In the genomic region with DNA sequence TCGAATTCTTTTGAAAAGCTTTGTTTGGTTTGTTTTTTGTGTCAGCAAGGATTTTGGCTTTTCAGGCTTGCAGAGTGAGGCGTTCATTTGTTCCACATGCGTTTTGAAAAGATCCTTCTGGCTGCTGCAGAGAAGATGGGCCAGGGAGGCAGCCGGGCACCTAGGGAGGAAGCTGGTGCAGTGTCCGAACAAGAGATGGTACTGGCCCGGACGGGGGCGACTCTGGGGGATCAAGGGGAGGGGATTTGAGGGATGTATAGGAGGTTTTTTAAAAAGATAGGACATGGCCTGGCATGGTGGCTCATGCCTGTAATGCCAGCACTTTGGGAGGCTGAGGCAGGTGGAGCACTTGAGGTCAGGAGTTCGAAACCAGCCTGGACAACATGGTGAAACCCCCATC, we compare ENCODE assay signal across 7 cellular contexts.
"Had no signal": no experiment of that assay in that cellular context is flagged by ENCODE, and none has a peak within 500 bp of the region (broad histone marks: within the 10 kb centered on the region; RNA-seq: fewer than 3 reads in every experiment).

No MANE protein-coding gene starts in this region.

- H3K27ac Mint-ChIP-seq: IgD-negative memory B cell had no signal

- H3K36me3 Mint-ChIP-seq: IgD-negative memory B cell had no signal

- H3K4me3 Mint-ChIP-seq: IgD-negative memory B cell had no signal

- ATAC-seq: HepG2, K562 had no signal

- H3K4me3 ChIP-seq: K562 had no signal

- DNase-seq: IMR-90, KBM-7, KG1 had no signal

- H3K27ac ChIP-seq: HL-60 had no signal
